ENCODE assay signal across 21 cellular contexts in genomic region chr9:29208670-29209069, GRCh38. TPM values are rescaled to one million over a fixed set of nuclear protein-coding genes. Genes with fewer than 3 reads are reported as not detected.
A peak's percentile ranks its signal among the peaks of the same experiment; 100 is the strongest.
DNase-seq lines count a peak whose midpoint lies in the region; ATAC-seq and TF ChIP-seq lines count a peak whose summit lies in the region.
"Had no signal": no experiment of that assay in that cellular context is flagged by ENCODE, and none has a peak within 500 bp of the region (broad histone marks: within the 10 kb centered on the region; RNA-seq: fewer than 3 reads in every experiment).

No MANE protein-coding gene starts in this region.

- no peak for TF ChIP-seq CTCF in left lung (IDR thresholded peaks at IDR 0.05)

- H3K4me3 ChIP-seq in left lung: no peak overlapping the region
- H3K4me3 ChIP-seq: BLaER1, sigmoid colon, tibial nerve had no signal

- intact Hi-C loops in left lung (cut with DNase I): no loop called here

- peaks cover 8 to 13% of the 10 kb centered on the region in 2 donors for H3K4me1 ChIP-seq in left lung
- H3K4me1 ChIP-seq: BLaER1 had no signal

- DNase-seq in Ammon's horn (ENCODE audit: low spot score) (peak; percentile 31), NCI-H2081 (lab: John Stamatoyannopoulos, UW) (peak; percentile 22 to 69), SK-N-DZ (ENCODE audit: low spot score) (peak; percentile 1), kidney tubule cell (ENCODE audit: low spot score) (peak; percentile 12), RPMI8226 (no peak), left lung (no peak)
- no peak for DNase-seq in activated CD4-positive, alpha-beta T cell treated with anti-CD3 and anti-CD28 coated beads, Interleukin-2, amount 50 U/mL, for 1 hour
- DNase-seq: activated CD4-positive, alpha-beta T cell treated with anti-CD3 and anti-CD28 coated beads for 1 hour; activated naive CD4-positive, alpha-beta T cell treated with anti-CD3 and anti-CD28 coated beads, Interleukin-2, amount 10 ng/mL, durations not matched to agents 7 days and 5 days; brain microvascular endothelial cell; MM.1S; NCI-H226; sigmoid colon; stimulated activated CD4-positive, alpha-beta T cell treated with anti-CD3 and anti-CD28 coated beads, Interleukin-4, amount 100 ng/mL, for 24 hours had no signal

- H3K27me3 ChIP-seq in left lung: peaks cover 41 to 42% of the 10 kb centered on the region in 2 donors

- ATAC-seq in HG03460 (IDR thresholded peaks at IDR 0.05; ENCODE audit: unreplicated experiment) (no peak), left lung (no peak)

- no peaks in the 10 kb centered on the region for H3K9me3 ChIP-seq in left lung
- H3K9me3 ChIP-seq: sigmoid colon, tibial nerve had no signal

- H3K36me3 ChIP-seq in left lung: no peaks in the 10 kb centered on the region
- H3K36me3 ChIP-seq: BLaER1, brain microvascular endothelial cell, sigmoid colon, tibial nerve had no signal

- no peak overlapping the region for H3K27ac ChIP-seq in left lung
- H3K27ac ChIP-seq: BLaER1, brain microvascular endothelial cell, sigmoid colon, tibial nerve had no signal

RNA-seq across cellular contexts. Expression of gene LINGO2, which starts 4.7 kb away (rescaled TPM):
- 2.0 and 2.7 TPM in 2 replicates for polyA plus RNA-seq in SK-N-DZ (2014; cell fraction: cytosol; rRNA removed)
- 4.8 and 4.9 TPM in 2 replicates for polyA plus RNA-seq in SK-N-DZ (2014; cell fraction: nucleus; rRNA removed)
- not detected for total RNA-seq in left lung
- total RNA-seq: Daoy; HT-29; mesenteric fat pad; T-helper 2 cell treated with Interferon-gamma antibody and Interleukin-4, amounts not matched to agents 100 ng/mL and 5 ng/mL, for 36 hours had no signal

Comparison
In these comparisons a context has a peak if more than half of its experiments do, and no peak if none do; other contexts are left out.
1. DNase-seq: peak in Ammon's horn (single experiment), NCI-H2081 (2 of 2), SK-N-DZ (single experiment) and kidney tubule cell (single experiment); none in RPMI8226 (single experiment), activated CD4-positive, alpha-beta T cell treated with anti-CD3 and anti-CD28 coated beads, Interleukin-2, amount 50 U/mL, for 1 hour (single experiment) and left lung (0 of 2).